In the genomic region with DNA sequence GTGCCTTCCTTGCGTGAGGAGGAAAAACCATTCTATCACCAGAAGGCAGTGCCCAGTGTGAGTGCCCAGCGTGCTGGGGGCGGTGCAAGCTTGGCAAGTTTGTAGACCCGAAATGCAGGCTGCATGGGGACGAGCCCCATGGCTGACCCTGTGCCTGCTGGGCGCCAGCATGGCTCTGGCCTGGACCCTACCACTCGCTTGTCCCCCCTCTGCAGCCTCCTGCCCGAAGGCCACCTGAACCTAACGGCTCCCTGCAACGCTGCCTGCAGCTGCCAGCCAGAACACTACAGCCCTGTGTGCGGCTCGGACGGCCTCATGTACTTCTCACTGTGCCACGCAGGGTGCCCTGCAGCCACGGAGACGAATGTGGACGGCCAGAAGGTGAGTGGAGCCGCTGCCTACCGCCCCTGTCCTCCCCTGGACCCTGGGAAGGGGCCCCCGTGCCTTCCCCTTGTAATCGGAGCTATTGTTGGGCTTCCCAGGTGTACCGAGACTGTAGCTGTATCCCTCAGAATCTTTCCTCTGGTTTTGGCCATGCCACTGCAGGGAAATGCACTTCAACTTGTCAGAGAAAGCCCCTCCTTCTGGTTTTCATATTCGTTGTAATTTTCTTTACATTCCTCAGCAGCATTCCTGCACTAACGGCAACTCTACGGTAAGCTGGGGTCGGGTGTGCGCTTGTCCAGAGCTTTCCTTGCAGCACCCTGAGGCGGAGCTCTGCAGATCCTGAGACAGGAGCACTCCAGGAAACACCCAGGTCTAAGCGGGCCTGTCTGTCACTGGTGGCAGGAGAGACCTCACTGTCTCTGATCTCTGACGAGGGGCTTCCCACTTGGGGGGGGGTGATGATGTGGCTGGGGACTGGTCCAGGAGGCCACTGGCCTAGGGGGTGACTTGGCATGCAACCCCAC, we compare ENCODE assay signal across 1 cellular context.
TF ChIP-seq lines count a peak whose summit lies in the region.

No MANE protein-coding gene starts in this region.

TF ChIP-seq in HepG2, 621 proteins besides CTCF, POLR2A, EP300 and RAD21 (continues in another document):
- TF ChIP-seq ZNF776 (CRISPR knock-in tag; IDR thresholded peaks at IDR 0.05): 0 out of 2 replicates have a peak, but pooled peaks have one; percentile 15
- TF ChIP-seq, protein P1, sequence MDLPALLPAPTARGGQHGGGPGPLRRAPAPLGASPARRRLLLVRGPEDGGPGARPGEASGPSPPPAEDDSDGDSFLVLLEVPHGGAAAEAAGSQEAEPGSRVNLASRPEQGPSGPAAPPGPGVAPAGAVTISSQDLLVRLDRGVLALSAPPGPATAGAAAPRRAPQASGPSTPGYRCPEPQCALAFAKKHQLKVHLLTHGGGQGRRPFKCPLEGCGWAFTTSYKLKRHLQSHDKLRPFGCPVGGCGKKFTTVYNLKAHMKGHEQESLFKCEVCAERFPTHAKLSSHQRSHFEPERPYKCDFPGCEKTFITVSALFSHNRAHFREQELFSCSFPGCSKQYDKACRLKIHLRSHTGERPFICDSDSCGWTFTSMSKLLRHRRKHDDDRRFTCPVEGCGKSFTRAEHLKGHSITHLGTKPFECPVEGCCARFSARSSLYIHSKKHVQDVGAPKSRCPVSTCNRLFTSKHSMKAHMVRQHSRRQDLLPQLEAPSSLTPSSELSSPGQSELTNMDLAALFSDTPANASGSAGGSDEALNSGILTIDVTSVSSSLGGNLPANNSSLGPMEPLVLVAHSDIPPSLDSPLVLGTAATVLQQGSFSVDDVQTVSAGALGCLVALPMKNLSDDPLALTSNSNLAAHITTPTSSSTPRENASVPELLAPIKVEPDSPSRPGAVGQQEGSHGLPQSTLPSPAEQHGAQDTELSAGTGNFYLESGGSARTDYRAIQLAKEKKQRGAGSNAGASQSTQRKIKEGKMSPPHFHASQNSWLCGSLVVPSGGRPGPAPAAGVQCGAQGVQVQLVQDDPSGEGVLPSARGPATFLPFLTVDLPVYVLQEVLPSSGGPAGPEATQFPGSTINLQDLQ (CRISPR knock-in tag; IDR thresholded peaks at IDR 0.05): peak; percentile 80; the same call in 1 of the 2 replicates
- TF ChIP-seq ZNF343 (CRISPR knock-in tag; IDR thresholded peaks at IDR 0.05): peak; percentile 77; the same call in 1 of the 2 replicates
- TF ChIP-seq ZNF530 (CRISPR knock-in tag; IDR thresholded peaks at IDR 0.05; ENCODE audit: low read depth): no peak
- TF ChIP-seq ETV6 (CRISPR knock-in tag; conservative IDR thresholded peaks at IDR 0.05): no peak; the same call in 1 of the 2 replicates
- TF ChIP-seq, protein P2, sequence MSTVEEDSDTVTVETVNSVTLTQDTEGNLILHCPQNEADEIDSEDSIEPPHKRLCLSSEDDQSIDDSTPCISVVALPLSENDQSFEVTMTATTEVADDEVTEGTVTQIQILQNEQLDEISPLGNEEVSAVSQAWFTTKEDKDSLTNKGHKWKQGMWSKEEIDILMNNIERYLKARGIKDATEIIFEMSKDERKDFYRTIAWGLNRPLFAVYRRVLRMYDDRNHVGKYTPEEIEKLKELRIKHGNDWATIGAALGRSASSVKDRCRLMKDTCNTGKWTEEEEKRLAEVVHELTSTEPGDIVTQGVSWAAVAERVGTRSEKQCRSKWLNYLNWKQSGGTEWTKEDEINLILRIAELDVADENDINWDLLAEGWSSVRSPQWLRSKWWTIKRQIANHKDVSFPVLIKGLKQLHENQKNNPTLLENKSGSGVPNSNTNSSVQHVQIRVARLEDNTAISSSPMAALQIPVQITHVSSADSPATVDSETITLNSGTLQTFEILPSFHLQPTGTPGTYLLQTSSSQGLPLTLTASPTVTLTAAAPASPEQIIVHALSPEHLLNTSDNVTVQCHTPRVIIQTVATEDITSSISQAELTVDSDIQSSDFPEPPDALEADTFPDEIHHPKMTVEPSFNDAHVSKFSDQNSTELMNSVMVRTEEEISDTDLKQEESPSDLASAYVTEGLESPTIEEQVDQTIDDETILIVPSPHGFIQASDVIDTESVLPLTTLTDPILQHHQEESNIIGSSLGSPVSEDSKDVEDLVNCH (CRISPR knock-in tag; IDR thresholded peaks at IDR 0.05): no peak
- no peak for TF ChIP-seq ZNF644 (CRISPR knock-in tag; IDR thresholded peaks at IDR 0.05; ENCODE audit: low read depth)
- TF ChIP-seq SNAI1 (CRISPR knock-in tag; IDR thresholded peaks at IDR 0.05; ENCODE audit: borderline replicate concordance): peak; percentile 6; the same call in 1 of the 2 replicates
- no peak for TF ChIP-seq IKZF4 (CRISPR knock-in tag; IDR thresholded peaks at IDR 0.05; ENCODE audit: borderline replicate concordance, low read depth, not compliant biosample characterization)
- TF ChIP-seq U2AF1 (optimal IDR thresholded peaks at IDR 0.05; ENCODE audit: low read depth, low read length): peak; percentile 73
- no peak for TF ChIP-seq ZNF337 (CRISPR knock-in tag; IDR thresholded peaks at IDR 0.05; ENCODE audit: borderline replicate concordance, low read depth)
- no peak for TF ChIP-seq HMGA1 (CRISPR knock-in tag; conservative IDR thresholded peaks at IDR 0.05)
- TF ChIP-seq, protein P3, sequence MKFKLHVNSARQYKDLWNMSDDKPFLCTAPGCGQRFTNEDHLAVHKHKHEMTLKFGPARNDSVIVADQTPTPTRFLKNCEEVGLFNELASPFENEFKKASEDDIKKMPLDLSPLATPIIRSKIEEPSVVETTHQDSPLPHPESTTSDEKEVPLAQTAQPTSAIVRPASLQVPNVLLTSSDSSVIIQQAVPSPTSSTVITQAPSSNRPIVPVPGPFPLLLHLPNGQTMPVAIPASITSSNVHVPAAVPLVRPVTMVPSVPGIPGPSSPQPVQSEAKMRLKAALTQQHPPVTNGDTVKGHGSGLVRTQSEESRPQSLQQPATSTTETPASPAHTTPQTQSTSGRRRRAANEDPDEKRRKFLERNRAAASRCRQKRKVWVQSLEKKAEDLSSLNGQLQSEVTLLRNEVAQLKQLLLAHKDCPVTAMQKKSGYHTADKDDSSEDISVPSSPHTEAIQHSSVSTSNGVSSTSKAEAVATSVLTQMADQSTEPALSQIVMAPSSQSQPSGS (CRISPR knock-in tag; IDR thresholded peaks at IDR 0.05): no peak
- TF ChIP-seq ZKSCAN1 (IDR thresholded peaks at IDR 0.05; ENCODE audit: low read length): no peak
- no peak for TF ChIP-seq ZNF160 (CRISPR knock-in tag; IDR thresholded peaks at IDR 0.05)
- TF ChIP-seq, protein P4, sequence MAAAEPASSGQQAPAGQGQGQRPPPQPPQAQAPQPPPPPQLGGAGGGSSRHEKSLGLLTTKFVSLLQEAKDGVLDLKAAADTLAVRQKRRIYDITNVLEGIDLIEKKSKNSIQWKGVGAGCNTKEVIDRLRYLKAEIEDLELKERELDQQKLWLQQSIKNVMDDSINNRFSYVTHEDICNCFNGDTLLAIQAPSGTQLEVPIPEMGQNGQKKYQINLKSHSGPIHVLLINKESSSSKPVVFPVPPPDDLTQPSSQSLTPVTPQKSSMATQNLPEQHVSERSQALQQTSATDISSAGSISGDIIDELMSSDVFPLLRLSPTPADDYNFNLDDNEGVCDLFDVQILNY (CRISPR knock-in tag; conservative IDR thresholded peaks at IDR 0.05): 0 out of 2 replicates have a peak, but pooled peaks have one; percentile 3
- TF ChIP-seq, protein P5, sequence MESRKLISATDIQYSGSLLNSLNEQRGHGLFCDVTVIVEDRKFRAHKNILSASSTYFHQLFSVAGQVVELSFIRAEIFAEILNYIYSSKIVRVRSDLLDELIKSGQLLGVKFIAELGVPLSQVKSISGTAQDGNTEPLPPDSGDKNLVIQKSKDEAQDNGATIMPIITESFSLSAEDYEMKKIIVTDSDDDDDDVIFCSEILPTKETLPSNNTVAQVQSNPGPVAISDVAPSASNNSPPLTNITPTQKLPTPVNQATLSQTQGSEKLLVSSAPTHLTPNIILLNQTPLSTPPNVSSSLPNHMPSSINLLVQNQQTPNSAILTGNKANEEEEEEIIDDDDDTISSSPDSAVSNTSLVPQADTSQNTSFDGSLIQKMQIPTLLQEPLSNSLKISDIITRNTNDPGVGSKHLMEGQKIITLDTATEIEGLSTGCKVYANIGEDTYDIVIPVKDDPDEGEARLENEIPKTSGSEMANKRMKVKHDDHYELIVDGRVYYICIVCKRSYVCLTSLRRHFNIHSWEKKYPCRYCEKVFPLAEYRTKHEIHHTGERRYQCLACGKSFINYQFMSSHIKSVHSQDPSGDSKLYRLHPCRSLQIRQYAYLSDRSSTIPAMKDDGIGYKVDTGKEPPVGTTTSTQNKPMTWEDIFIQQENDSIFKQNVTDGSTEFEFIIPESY (CRISPR knock-in tag; IDR thresholded peaks at IDR 0.05): peak; percentile 23
- TF ChIP-seq SRSF1 (optimal IDR thresholded peaks at IDR 0.05; ENCODE audit: low read depth, low read length): peak; percentile 37
- no peak for TF ChIP-seq ZNF354B (CRISPR knock-in tag; IDR thresholded peaks at IDR 0.05)
- TF ChIP-seq, protein P6, sequence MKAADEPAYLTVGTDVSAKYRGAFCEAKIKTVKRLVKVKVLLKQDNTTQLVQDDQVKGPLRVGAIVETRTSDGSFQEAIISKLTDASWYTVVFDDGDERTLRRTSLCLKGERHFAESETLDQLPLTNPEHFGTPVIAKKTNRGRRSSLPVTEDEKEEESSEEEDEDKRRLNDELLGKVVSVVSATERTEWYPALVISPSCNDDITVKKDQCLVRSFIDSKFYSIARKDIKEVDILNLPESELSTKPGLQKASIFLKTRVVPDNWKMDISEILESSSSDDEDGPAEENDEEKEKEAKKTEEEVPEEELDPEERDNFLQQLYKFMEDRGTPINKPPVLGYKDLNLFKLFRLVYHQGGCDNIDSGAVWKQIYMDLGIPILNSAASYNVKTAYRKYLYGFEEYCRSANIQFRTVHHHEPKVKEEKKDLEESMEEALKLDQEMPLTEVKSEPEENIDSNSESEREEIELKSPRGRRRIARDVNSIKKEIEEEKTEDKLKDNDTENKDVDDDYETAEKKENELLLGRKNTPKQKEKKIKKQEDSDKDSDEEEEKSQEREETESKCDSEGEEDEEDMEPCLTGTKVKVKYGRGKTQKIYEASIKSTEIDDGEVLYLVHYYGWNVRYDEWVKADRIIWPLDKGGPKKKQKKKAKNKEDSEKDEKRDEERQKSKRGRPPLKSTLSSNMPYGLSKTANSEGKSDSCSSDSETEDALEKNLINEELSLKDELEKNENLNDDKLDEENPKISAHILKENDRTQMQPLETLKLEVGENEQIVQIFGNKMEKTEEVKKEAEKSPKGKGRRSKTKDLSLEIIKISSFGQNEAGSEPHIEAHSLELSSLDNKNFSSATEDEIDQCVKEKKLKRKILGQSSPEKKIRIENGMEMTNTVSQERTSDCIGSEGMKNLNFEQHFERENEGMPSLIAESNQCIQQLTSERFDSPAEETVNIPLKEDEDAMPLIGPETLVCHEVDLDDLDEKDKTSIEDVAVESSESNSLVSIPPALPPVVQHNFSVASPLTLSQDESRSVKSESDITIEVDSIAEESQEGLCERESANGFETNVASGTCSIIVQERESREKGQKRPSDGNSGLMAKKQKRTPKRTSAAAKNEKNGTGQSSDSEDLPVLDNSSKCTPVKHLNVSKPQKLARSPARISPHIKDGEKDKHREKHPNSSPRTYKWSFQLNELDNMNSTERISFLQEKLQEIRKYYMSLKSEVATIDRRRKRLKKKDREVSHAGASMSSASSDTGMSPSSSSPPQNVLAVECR (CRISPR knock-in tag; IDR thresholded peaks at IDR 0.05; ENCODE audit: borderline replicate concordance): no peak
- TF ChIP-seq, protein P7, sequence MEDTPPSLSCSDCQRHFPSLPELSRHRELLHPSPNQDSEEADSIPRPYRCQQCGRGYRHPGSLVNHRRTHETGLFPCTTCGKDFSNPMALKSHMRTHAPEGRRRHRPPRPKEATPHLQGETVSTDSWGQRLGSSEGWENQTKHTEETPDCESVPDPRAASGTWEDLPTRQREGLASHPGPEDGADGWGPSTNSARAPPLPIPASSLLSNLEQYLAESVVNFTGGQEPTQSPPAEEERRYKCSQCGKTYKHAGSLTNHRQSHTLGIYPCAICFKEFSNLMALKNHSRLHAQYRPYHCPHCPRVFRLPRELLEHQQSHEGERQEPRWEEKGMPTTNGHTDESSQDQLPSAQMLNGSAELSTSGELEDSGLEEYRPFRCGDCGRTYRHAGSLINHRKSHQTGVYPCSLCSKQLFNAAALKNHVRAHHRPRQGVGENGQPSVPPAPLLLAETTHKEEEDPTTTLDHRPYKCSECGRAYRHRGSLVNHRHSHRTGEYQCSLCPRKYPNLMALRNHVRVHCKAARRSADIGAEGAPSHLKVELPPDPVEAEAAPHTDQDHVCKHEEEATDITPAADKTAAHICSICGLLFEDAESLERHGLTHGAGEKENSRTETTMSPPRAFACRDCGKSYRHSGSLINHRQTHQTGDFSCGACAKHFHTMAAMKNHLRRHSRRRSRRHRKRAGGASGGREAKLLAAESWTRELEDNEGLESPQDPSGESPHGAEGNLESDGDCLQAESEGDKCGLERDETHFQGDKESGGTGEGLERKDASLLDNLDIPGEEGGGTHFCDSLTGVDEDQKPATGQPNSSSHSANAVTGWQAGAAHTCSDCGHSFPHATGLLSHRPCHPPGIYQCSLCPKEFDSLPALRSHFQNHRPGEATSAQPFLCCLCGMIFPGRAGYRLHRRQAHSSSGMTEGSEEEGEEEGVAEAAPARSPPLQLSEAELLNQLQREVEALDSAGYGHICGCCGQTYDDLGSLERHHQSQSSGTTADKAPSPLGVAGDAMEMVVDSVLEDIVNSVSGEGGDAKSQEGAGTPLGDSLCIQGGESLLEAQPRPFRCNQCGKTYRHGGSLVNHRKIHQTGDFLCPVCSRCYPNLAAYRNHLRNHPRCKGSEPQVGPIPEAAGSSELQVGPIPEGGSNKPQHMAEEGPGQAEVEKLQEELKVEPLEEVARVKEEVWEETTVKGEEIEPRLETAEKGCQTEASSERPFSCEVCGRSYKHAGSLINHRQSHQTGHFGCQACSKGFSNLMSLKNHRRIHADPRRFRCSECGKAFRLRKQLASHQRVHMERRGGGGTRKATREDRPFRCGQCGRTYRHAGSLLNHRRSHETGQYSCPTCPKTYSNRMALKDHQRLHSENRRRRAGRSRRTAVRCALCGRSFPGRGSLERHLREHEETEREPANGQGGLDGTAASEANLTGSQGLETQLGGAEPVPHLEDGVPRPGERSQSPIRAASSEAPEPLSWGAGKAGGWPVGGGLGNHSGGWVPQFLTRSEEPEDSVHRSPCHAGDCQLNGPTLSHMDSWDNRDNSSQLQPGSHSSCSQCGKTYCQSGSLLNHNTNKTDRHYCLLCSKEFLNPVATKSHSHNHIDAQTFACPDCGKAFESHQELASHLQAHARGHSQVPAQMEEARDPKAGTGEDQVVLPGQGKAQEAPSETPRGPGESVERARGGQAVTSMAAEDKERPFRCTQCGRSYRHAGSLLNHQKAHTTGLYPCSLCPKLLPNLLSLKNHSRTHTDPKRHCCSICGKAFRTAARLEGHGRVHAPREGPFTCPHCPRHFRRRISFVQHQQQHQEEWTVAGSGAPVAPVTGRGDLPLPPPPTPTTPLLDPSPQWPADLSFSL (CRISPR knock-in tag; IDR thresholded peaks at IDR 0.05): no peak
- TF ChIP-seq KMT2A (CRISPR knock-in tag; IDR thresholded peaks at IDR 0.05): no peak
- TF ChIP-seq, protein P8, sequence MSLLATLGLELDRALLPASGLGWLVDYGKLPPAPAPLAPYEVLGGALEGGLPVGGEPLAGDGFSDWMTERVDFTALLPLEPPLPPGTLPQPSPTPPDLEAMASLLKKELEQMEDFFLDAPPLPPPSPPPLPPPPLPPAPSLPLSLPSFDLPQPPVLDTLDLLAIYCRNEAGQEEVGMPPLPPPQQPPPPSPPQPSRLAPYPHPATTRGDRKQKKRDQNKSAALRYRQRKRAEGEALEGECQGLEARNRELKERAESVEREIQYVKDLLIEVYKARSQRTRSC (CRISPR knock-in tag; IDR thresholded peaks at IDR 0.05; ENCODE audit: low read depth): no peak
- TF ChIP-seq CHD4 (IDR thresholded peaks at IDR 0.05; ENCODE audit: borderline replicate concordance, low read length): peak; percentile 80; the same call in 1 of the 2 replicates
- TF ChIP-seq REPIN1 (CRISPR knock-in tag; IDR thresholded peaks at IDR 0.05; ENCODE audit: borderline replicate concordance, low read depth): peak; percentile 6
- no peak for TF ChIP-seq ZNF232 (CRISPR knock-in tag; IDR thresholded peaks at IDR 0.05; ENCODE audit: borderline replicate concordance)
- TF ChIP-seq MED13 (CRISPR knock-in tag; IDR thresholded peaks at IDR 0.05): 0 out of 2 replicates have a peak, but pooled peaks have one; percentile 12
- no peak for TF ChIP-seq CEBPB (IDR thresholded peaks at IDR 0.05; ENCODE audit: borderline replicate concordance, low read depth, low read length)
- no peak for TF ChIP-seq HIVEP1 (CRISPR knock-in tag; IDR thresholded peaks at IDR 0.05)
- TF ChIP-seq ZNF879 (CRISPR knock-in tag; IDR thresholded peaks at IDR 0.05): no peak
